25 cellular contexts compared by ENCODE assay signal in the genomic region with DNA sequence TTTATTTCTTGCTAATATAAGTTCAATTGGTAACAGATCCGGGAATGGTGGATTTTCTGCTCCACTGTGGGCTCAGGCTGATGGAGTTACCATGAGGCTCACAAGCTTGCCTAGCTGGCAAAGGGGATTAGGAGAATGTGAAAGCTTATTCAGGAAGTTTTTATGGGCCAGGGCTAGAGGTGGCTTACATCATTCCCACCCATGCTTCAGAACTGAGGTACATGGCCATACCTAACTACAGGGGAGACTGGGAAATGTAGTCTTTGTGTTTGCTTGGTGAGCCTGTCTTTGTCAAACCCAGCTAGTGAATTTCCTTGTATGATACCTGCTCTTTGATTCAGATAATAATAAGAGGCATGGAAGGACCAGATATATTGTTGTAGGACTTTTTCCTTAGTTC.
A peak's percentile ranks its signal among the peaks of the same experiment; 100 is the strongest.
DNase-seq lines count a peak whose midpoint lies in the region; ATAC-seq and TF ChIP-seq lines count a peak whose summit lies in the region.
"Had no signal": no experiment of that assay in that cellular context is flagged by ENCODE, and none has a peak within 500 bp of the region (broad histone marks: within the 10 kb centered on the region; RNA-seq: fewer than 3 reads in every experiment).

No MANE protein-coding gene starts in this region.

- no peaks in the 10 kb centered on the region for H3K9me3 Mint-ChIP-seq in activated T-cell treated with anti-CD3 and anti-CD28 coated beads, Interleukin-2, amount 50 U/mL, for 24 hours
- H3K9me3 Mint-ChIP-seq in activated T-helper 1 cell treated with anti-CD3 and anti-CD28 coated beads, Interleukin-12 subunit alpha, Interleukin-12 subunit beta, Interleukin-2, Interleukin-4 antibody, amounts not matched to agents 30 ng/mL and 10 ng/mL and 1 ng/mL, durations not matched to agents 14 hours and 24 hours and 36 hours: peaks cover 9% of the 10 kb centered on the region
- H3K9me3 Mint-ChIP-seq: activated T-cell treated with anti-CD3 and anti-CD28 coated beads, Interleukin-2, amount 50 U/mL, for 4 hours had no signal

- no peak overlapping the region for H2AK5ac ChIP-seq in mesendoderm (ENCODE audit: low read length)

- intact Hi-C loops in activated T-helper 1 cell treated with anti-CD3 and anti-CD28 coated beads, Interleukin-12 subunit alpha, Interleukin-12 subunit beta, Interleukin-2, Interleukin-4 antibody, amounts not matched to agents 30 ng/mL and 10 ng/mL and 1 ng/mL, durations not matched to agents 14 hours and 24 hours and 36 hours (cut with micrococcal nuclease): no loop called here
- intact Hi-C loops in mucosa of descending colon (cut with DNase I, micrococcal nuclease): no loop called here

- no peaks in the 10 kb centered on the region for H3K36me3 ChIP-seq in ES-I3 (ENCODE audit: insufficient read depth, low read length)
- H3K36me3 ChIP-seq in mesendoderm (ENCODE audit: control insufficient read depth, insufficient read depth, low read length): no peaks in the 10 kb centered on the region
- H3K36me3 ChIP-seq in mucosa of descending colon (ENCODE audit: low read depth): no peaks in the 10 kb centered on the region
- H3K36me3 ChIP-seq: thyroid gland, uterus had no signal

- no peaks in the 10 kb centered on the region for H3K27me3 Mint-ChIP-seq in activated T-cell treated with anti-CD3 and anti-CD28 coated beads, Interleukin-2, amount 50 U/mL, for 24 hours
- H3K27me3 Mint-ChIP-seq in activated T-helper 1 cell treated with anti-CD3 and anti-CD28 coated beads, Interleukin-12 subunit alpha, Interleukin-12 subunit beta, Interleukin-2, Interleukin-4 antibody, amounts not matched to agents 30 ng/mL and 10 ng/mL and 1 ng/mL, durations not matched to agents 14 hours and 24 hours and 36 hours (ENCODE audit: insufficient read depth): no peaks in the 10 kb centered on the region
- H3K27me3 Mint-ChIP-seq: B cell had no signal

- no peak for TF ChIP-seq CTCF in mucosa of descending colon (IDR thresholded peaks at IDR 0.05)

- H4K8ac ChIP-seq in mesendoderm (ENCODE audit: low read depth, low read length): no peak overlapping the region

- no peak overlapping the region for H2BK5ac ChIP-seq in mesendoderm (ENCODE audit: low read length)

- H3K4me1 ChIP-seq in ES-I3 (ENCODE audit: insufficient read depth, low read length): peaks cover 6% of the 10 kb centered on the region
- no peaks in the 10 kb centered on the region for H3K4me1 ChIP-seq in mesendoderm (ENCODE audit: control insufficient read depth, low read depth, low read length)
- H3K4me1 ChIP-seq in mucosa of descending colon (ENCODE audit: low read depth): no peaks in the 10 kb centered on the region
- H3K4me1 ChIP-seq: uterus had no signal

- H2BK120ac ChIP-seq in mesendoderm (ENCODE audit: low read depth, low read length): no peak overlapping the region

- DNase-seq in activated T-cell treated with anti-CD3 and anti-CD28 coated beads, Interleukin-2, amount 50 U/mL, for 24 hours: no peak
- no peak for DNase-seq in activated T-cell treated with anti-CD3 and anti-CD28 coated beads, Interleukin-2, amount 50 U/mL, for 48 hours
- no peak for DNase-seq in activated T-helper 1 cell treated with anti-CD3 and anti-CD28 coated beads, Interleukin-12 subunit alpha, Interleukin-12 subunit beta, Interleukin-2, Interleukin-4 antibody, amounts not matched to agents 30 ng/mL and 10 ng/mL and 1 ng/mL, durations not matched to agents 14 hours and 24 hours and 36 hours (ENCODE audit: low spot score)
- DNase-seq in mesendoderm (peak; percentile 31), mucosa of descending colon (no peak), HK-2 (ENCODE audit: unreplicated experiment) (no peak)
- DNase-seq: ACHN; activated CD4-positive, CD25-positive, alpha-beta regulatory T cell treated with anti-CD3 and anti-CD28 coated beads, Interleukin-2, amount 50 U/mL, for 72 hours; activated naive CD4-positive, alpha-beta T cell treated with anti-CD3 and anti-CD28 coated beads, Interleukin-2, amount 50 U/mL, for 16 hours; activated T-cell treated with anti-CD3 and anti-CD28 coated beads, Interleukin-2, amount 50 U/mL, for 4 hours; aorta; DMS153; heart right ventricle; IMR-90; NCI-H1436 treated with DMSO at 0.1 percent for 48 hours; NCI-H748 treated with DMSO at 0.1 percent for 48 hours; right cardiac atrium; SJCRH30; stomach; SW 1271; thyroid gland; uterus had no signal

- no peaks in the 10 kb centered on the region for H3K79me1 ChIP-seq in mesendoderm (ENCODE audit: low read length)

- H2BK15ac ChIP-seq in mesendoderm (replicated peaks; ENCODE audit: low read depth): no peak overlapping the region

- no peak overlapping the region for H3K4me2 ChIP-seq in mesendoderm (ENCODE audit: low read length)
- H3K4me2 ChIP-seq: smooth muscle cell had no signal

- H3K18ac ChIP-seq in mesendoderm (ENCODE audit: low read length): no peak overlapping the region

- H3K4me3 ChIP-seq in mesendoderm (ENCODE audit: low read length) (no peak overlapping the region), mucosa of descending colon (no peak overlapping the region)
- H3K4me3 ChIP-seq: heart right ventricle, SJCRH30, smooth muscle cell, stomach, thyroid gland, uterus had no signal

- peak overlapping the region; percentile 17 for H3K56ac ChIP-seq in mesendoderm (ENCODE audit: low read length)

- H4K5ac ChIP-seq in mesendoderm (ENCODE audit: low read length): no peak overlapping the region

- peaks cover 67% of the 10 kb centered on the region for H3K4me1 Mint-ChIP-seq in activated T-cell treated with anti-CD3 and anti-CD28 coated beads, Interleukin-2, amount 50 U/mL, for 24 hours (ENCODE audit: low read depth)
- peaks cover 76% of the 10 kb centered on the region for H3K4me1 Mint-ChIP-seq in activated T-helper 1 cell treated with anti-CD3 and anti-CD28 coated beads, Interleukin-12 subunit alpha, Interleukin-12 subunit beta, Interleukin-2, Interleukin-4 antibody, amounts not matched to agents 30 ng/mL and 10 ng/mL and 1 ng/mL, durations not matched to agents 14 hours and 24 hours and 36 hours (ENCODE audit: low read depth)

- peak overlapping the region; percentile 91 for H3K27ac Mint-ChIP-seq in activated T-cell treated with anti-CD3 and anti-CD28 coated beads, Interleukin-2, amount 50 U/mL, for 24 hours
- H3K27ac Mint-ChIP-seq in activated T-helper 1 cell treated with anti-CD3 and anti-CD28 coated beads, Interleukin-12 subunit alpha, Interleukin-12 subunit beta, Interleukin-2, Interleukin-4 antibody, amounts not matched to agents 30 ng/mL and 10 ng/mL and 1 ng/mL, durations not matched to agents 14 hours and 24 hours and 36 hours: peak overlapping the region; percentile 92
- H3K27ac Mint-ChIP-seq: B cell had no signal

- H3K79me2 ChIP-seq in mesendoderm (ENCODE audit: control insufficient read depth, insufficient read depth, low read length): no peaks in the 10 kb centered on the region

- H3K9ac ChIP-seq in ES-I3 (ENCODE audit: low read depth, low read length): peak overlapping the region; percentile 21; the same call in 1 of the 2 replicates
- no peak overlapping the region for H3K9ac ChIP-seq in mesendoderm (ENCODE audit: low read length)

- no peak overlapping the region for H3K27ac ChIP-seq in mesendoderm (ENCODE audit: low read depth, low read length)
- H3K27ac ChIP-seq: heart right ventricle, SJCRH30, stomach, thyroid gland, uterus had no signal

- no peak overlapping the region for H3K4me3 Mint-ChIP-seq in activated T-cell treated with anti-CD3 and anti-CD28 coated beads, Interleukin-2, amount 50 U/mL, for 24 hours
- peak overlapping the region; percentile 4 for H3K4me3 Mint-ChIP-seq in activated T-helper 1 cell treated with anti-CD3 and anti-CD28 coated beads, Interleukin-12 subunit alpha, Interleukin-12 subunit beta, Interleukin-2, Interleukin-4 antibody, amounts not matched to agents 30 ng/mL and 10 ng/mL and 1 ng/mL, durations not matched to agents 14 hours and 24 hours and 36 hours
- H3K4me3 Mint-ChIP-seq: B cell had no signal

- H3K9me3 ChIP-seq in ES-I3 (ENCODE audit: control insufficient read depth, insufficient read depth, low read length) (no peaks in the 10 kb centered on the region), mucosa of descending colon (no peaks in the 10 kb centered on the region)
- H3K9me3 ChIP-seq: heart right ventricle, SJCRH30, stomach, thyroid gland, uterus had no signal

- H3K36me3 Mint-ChIP-seq in activated T-cell treated with anti-CD3 and anti-CD28 coated beads, Interleukin-2, amount 50 U/mL, for 24 hours (ENCODE audit: low read depth): peaks cover 76% of the 10 kb centered on the region
- H3K36me3 Mint-ChIP-seq in activated T-helper 1 cell treated with anti-CD3 and anti-CD28 coated beads, Interleukin-12 subunit alpha, Interleukin-12 subunit beta, Interleukin-2, Interleukin-4 antibody, amounts not matched to agents 30 ng/mL and 10 ng/mL and 1 ng/mL, durations not matched to agents 14 hours and 24 hours and 36 hours (ENCODE audit: low read depth): peaks cover 44% of the 10 kb centered on the region

- no peak overlapping the region for H3K23ac ChIP-seq in mesendoderm (ENCODE audit: low read length)

- no CpG with 5 or more reads among the region's 1 CpG for WGBS in mesendoderm (ENCODE audit: extremely low coverage, insufficient coverage, low lambda C conversion rate)

- no peak overlapping the region for H3K4ac ChIP-seq in mesendoderm (ENCODE audit: low read depth, low read length)

- no peaks in the 10 kb centered on the region for H3K27me3 ChIP-seq in mesendoderm (ENCODE audit: insufficient read depth, low read length, poor library complexity)
- H3K27me3 ChIP-seq: heart right ventricle, SJCRH30, stomach, thyroid gland, uterus had no signal

- no peak for ATAC-seq in mucosa of descending colon
- ATAC-seq: activated T-cell treated with anti-CD3 and anti-CD28 coated beads, Interleukin-2, amount 50 U/mL, for 4 hours; heart right ventricle; right cardiac atrium had no signal
